In the genomic region with DNA sequence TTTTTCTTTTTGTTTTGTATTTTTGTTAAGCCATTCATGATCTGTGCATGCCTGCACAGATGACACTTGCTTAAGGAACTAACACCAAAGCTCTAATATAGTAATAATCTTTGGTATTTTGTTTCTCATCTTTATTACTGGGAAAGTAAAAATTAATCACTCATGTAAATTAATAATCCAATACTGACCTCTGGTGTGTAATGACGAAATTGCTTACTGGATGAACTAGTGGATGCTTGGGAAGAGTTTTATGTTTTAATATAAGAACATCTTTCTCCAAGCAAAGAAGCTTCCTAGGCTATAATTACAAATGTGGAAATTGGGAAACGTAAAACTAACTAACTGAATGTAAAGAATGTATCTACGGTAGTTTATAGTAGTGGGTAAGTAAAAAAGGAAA, we compare ENCODE assay signal across 8 cellular contexts.
DNase-seq lines count a peak whose midpoint lies in the region; ATAC-seq, FAIRE-seq and TF ChIP-seq lines count a peak whose summit lies in the region.
"Not testable (repeated sequence)": the region's sequence is repeated elsewhere in the genome, so short reads cannot be mapped to it uniquely, and the experiment has no call there.

No MANE protein-coding gene starts in this region.

- CTCF ChIA-PET in GM10248 (lab: Yijun Ruan, JAX); HepG2 (lab: Yijun Ruan, JAX; ENCODE audit: low intra/inter-chr PET ratio, low total read pairs): not testable (repeated sequence)

- not testable (repeated sequence) for H3K27ac ChIP-seq in VCaP; esophagus muscularis mucosa (replicated peaks in 1 of 4); HepG2 (ENCODE audit: extremely low read length, insufficient read depth, low read length); pancreas

- not testable (repeated sequence) for H3K36me3 ChIP-seq in esophagus muscularis mucosa; HepG2 (replicated peaks in 1 of 2; ENCODE audit: control insufficient read depth in 1 of 2, insufficient read depth in 2 of 2, low read length in 2 of 2); pancreas

- H3K27me3 ChIP-seq in esophagus muscularis mucosa; HepG2 (ENCODE audit: control insufficient read depth in 1 of 2, insufficient read depth in 2 of 2, low read length in 2 of 2); pancreas: not testable (repeated sequence)

- not testable (repeated sequence) for H3K4me1 ChIP-seq in esophagus muscularis mucosa; HepG2 (ENCODE audit: insufficient read depth, low read length); pancreas

- ATAC-seq in HepG2, pancreas: not testable (repeated sequence)

- not testable (repeated sequence) for H4K20me1 ChIP-seq in HepG2 (ENCODE audit: insufficient read depth, low read length)

- POLR2A ChIA-PET in GM10248 (lab: Yijun Ruan, JAX); HepG2 (lab: Yijun Ruan, JAX): not testable (repeated sequence)

- TF ChIP-seq EP300 in esophagus muscularis mucosa (IDR thresholded peaks at IDR 0.05); HepG2 (IDR thresholded peaks at IDR 0.05; ENCODE audit: low read depth in 2 of 2, low read length in 2 of 2); HepG2 (CRISPR knock-in tag; IDR thresholded peaks at IDR 0.05; ENCODE audit: borderline replicate concordance): not testable (repeated sequence)

- not testable (repeated sequence) for H3K4me3 ChIP-seq in AG09309 (ENCODE audit: control insufficient read depth, low read depth, low read length); LNCaP clone FGC (ENCODE audit: low read depth, low read length); esophagus muscularis mucosa; HepG2 (replicated peaks in 1 of 3; ENCODE audit: insufficient read depth in 1 of 3, low read depth in 2 of 3, low read length in 3 of 3); pancreas

- in situ Hi-C loops in HepG2 (cut with HindIII; ENCODE audit: extremely low pct_ligation_motif_present, low pct_unique_long_range_greater_than_20kb): not testable (repeated sequence)

- not testable (repeated sequence) for H3K9ac ChIP-seq in HepG2 (ENCODE audit: insufficient read depth, low read depth, low read length)

- WGBS in esophagus muscularis mucosa: 38% methylated on average over 3 of the region's 3 CpGs
- WGBS in HepG2 (ENCODE audit: low lambda C conversion rate): 0% methylated on average over 1 of the region's 3 CpGs
- WGBS in pancreas, 2 donors: 15% methylated on average over 3 of the region's 3 CpGs

- not testable (repeated sequence) for H2AFZ ChIP-seq in HepG2 (ENCODE audit: low read length)

- H3K4me2 ChIP-seq in HepG2 (ENCODE audit: low read depth, low read length): not testable (repeated sequence)

- not testable (repeated sequence) for H3K9me3 ChIP-seq in esophagus muscularis mucosa; HepG2 (ENCODE audit: low read length); pancreas

- H3K79me2 ChIP-seq in HepG2 (ENCODE audit: insufficient read depth, low read length): not testable (repeated sequence)

- intact Hi-C loops in esophagus muscularis mucosa (cut with DNase I): loop anchor here (5.0 kb wide), 1 partner anchor 573 kb away; the partner anchor contains the start of gene MC5R
- intact Hi-C loops in HepG2 (cut with micrococcal nuclease; ENCODE audit: unreplicated experiment); pancreas (cut with DNase I): not testable (repeated sequence)

- TF ChIP-seq RAD21 in HepG2 (CRISPR knock-in tag; IDR thresholded peaks at IDR 0.05): not testable (repeated sequence)

- DNase-seq in AG09309 (ENCODE audit: low read depth); GM10248 (ENCODE audit: extremely low spot score); LNCaP clone FGC (ENCODE audit: low read depth); esophagus muscularis mucosa (ENCODE audit: extremely low spot score); HepG2 (ENCODE audit: low spot score); pancreas: not testable (repeated sequence)
- peak; percentile 54 for DNase-seq in OCI-M1 (lab: John Stamatoyannopoulos, UW)

- not testable (repeated sequence) for TF ChIP-seq POLR2A in esophagus muscularis mucosa (IDR thresholded peaks at IDR 0.05; ENCODE audit: low read depth); HepG2 (IDR thresholded peaks at IDR 0.05; ENCODE audit: insufficient read depth in 1 of 2, low read depth in 2 of 2, low read length in 2 of 2)

- peak; percentile 4 for TF ChIP-seq CTCF in AG09309 (IDR thresholded peaks at IDR 0.05; ENCODE audit: control insufficient read depth, insufficient read depth, low read depth, low read length, missing control alignments)
- TF ChIP-seq CTCF in GM10248 (IDR thresholded peaks at IDR 0.05; ENCODE audit: control extremely low read depth, extremely low read depth, low read depth, missing control alignments): peak; percentile 31
- TF ChIP-seq CTCF in LNCaP clone FGC (IDR thresholded peaks at IDR 0.05; ENCODE audit: control insufficient read depth, extremely low read depth, insufficient read depth): peak; percentile 24; the same call in 1 of the 2 replicates
- TF ChIP-seq CTCF in VCaP (conservative IDR thresholded peaks at IDR 0.05): peak; percentile 28; the same call in 1 of the 2 replicates
- TF ChIP-seq CTCF in esophagus muscularis mucosa (IDR thresholded peaks at IDR 0.05): peak in 2 of 3 experiments; percentile 21 to 27
- not testable (repeated sequence) for TF ChIP-seq CTCF in HepG2 (CRISPR knock-in tag; IDR thresholded peaks at IDR 0.05)
- TF ChIP-seq CTCF in pancreas (IDR thresholded peaks at IDR 0.05): peak in 1 of 4 donors; percentile 11

- not testable (repeated sequence) for BruUV-seq in HepG2 (replicated peaks; lab: Mats Ljungman, UMichigan)

- not testable (repeated sequence) for FAIRE-seq in HepG2 (lab: Jason Lieb, UNC)
- FAIRE-seq in pancreas (lab: Jason Lieb, UNC): peak; percentile 81

TF ChIP-seq in HepG2, 621 proteins besides CTCF, POLR2A, EP300 and RAD21:
- TF ChIP-seq STAG1 (CRISPR knock-in tag; IDR thresholded peaks at IDR 0.05): peak; percentile 59
